ENCODE assay signal across 8 cellular contexts in the genomic region with DNA sequence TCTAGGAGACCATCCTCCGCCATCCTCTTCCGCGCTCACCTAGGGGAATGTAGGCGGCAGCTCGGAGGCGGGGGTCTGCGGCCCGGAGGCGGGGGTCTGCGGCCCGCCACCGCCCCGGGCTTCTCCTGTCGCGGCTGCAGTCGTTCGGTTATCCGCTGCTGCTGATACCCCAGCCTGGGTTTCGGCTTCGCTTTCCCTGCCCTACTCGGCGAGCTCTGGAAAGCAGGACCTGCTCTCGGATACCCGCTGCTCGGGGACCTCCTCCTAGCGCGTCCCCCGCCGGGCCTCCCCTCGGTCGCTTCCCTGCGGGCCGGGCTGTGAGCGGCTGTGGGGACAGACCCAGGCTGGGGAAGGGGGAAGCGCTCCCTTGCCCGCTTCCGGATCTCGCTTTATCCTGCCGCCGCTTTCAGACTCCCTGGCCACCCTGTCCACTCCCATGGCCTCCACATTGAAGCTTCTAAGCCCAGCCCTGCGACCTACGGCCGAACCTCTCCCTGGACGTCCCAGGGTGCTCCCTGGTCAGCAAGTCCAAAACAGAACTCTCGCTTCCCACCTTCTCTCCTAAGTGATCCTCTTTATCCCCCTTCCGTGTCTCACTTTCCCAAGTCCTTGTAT. TPM values are rescaled to one million over a fixed set of nuclear protein-coding genes. Genes with fewer than 3 reads are reported as not detected.
A peak's percentile ranks its signal among the peaks of the same experiment; 100 is the strongest.
DNase-seq lines count a peak whose midpoint lies in the region; ATAC-seq, FAIRE-seq and TF ChIP-seq lines count a peak whose summit lies in the region.

No MANE protein-coding gene starts in this region.

- peaks cover 25% of the 10 kb centered on the region for H3K4me1 ChIP-seq in CD4-positive, alpha-beta memory T cell (ENCODE audit: insufficient read depth, low read length)
- H3K4me1 ChIP-seq in HepG2 (ENCODE audit: insufficient read depth, low read length) (peaks cover 63% of the 10 kb centered on the region), tibial artery (peaks cover 0 to 42% (median 22%) of the 10 kb centered on the region in 4 donors)

- H3K36me3 Mint-ChIP-seq in CD4-positive, alpha-beta memory T cell, result peaks cover 0 to 5% of the 10 kb centered on the region in 2 donors

- no peaks in the 10 kb centered on the region for H3K9me3 Mint-ChIP-seq in CD4-positive, alpha-beta memory T cell

- no peaks in the 10 kb centered on the region for H3K27me3 ChIP-seq in CD4-positive, alpha-beta memory T cell (ENCODE audit: insufficient read depth, low read length)
- no peaks in the 10 kb centered on the region for H3K27me3 ChIP-seq in brain microvascular endothelial cell (replicated peaks)
- H3K27me3 ChIP-seq in HepG2 (ENCODE audit: control insufficient read depth in 1 of 2, insufficient read depth in 2 of 2, low read length in 2 of 2), result no peaks in the 10 kb centered on the region; a peak in 2 of 5 replicates
- H3K27me3 ChIP-seq in tibial artery, result no peaks in the 10 kb centered on the region

- BruUV-seq in HepG2 (replicated peaks; lab: Mats Ljungman, UMichigan), result no TSS peak

- H3K36me3 ChIP-seq in CD4-positive, alpha-beta memory T cell (ENCODE audit: insufficient read depth, low read length), result no peaks in the 10 kb centered on the region
- H3K36me3 ChIP-seq in brain microvascular endothelial cell (replicated peaks) (no peaks in the 10 kb centered on the region), HepG2 (replicated peaks in 1 of 2; ENCODE audit: control insufficient read depth in 1 of 2, insufficient read depth in 2 of 2, low read length in 2 of 2) (peaks cover 0 to 2% of the 10 kb centered on the region in 2 experiments; a peak in 3 of 5 replicates), tibial artery (no peaks in the 10 kb centered on the region)

- peak in 3 of 5 donors; percentile 6 to 11 (median 9) for DNase-seq in CD4-positive, alpha-beta memory T cell
- DNase-seq in NCI-H748 (lab: John Stamatoyannopoulos, UW; ENCODE audit: unreplicated experiment) (peak; percentile 57), brain microvascular endothelial cell (peak; percentile 14), HepG2 (ENCODE audit: low spot score) (peak; percentile 28), tibial artery (peak; percentile 31 to 69), HPDE6-E6E7 (ENCODE audit: extremely low spot score) (no peak), GM19238 (ENCODE audit: insufficient read length, low spot score) (no peak), omental fat pad (ENCODE audit: low spot score) (no peak)

- peak overlapping the region in 6 of 8 donors; percentile 44 to 83 (median 66) for H3K4me3 Mint-ChIP-seq in CD4-positive, alpha-beta memory T cell

- no peak for TF ChIP-seq CTCF in brain microvascular endothelial cell (IDR thresholded peaks at IDR 0.05; ENCODE audit: low read depth, low read length, missing control alignments)
- 0 out of 2 replicates have a peak, but pooled peaks have one; percentile 5 for TF ChIP-seq CTCF in HepG2 (CRISPR knock-in tag; IDR thresholded peaks at IDR 0.05)
- no peak for TF ChIP-seq CTCF in tibial artery (IDR thresholded peaks at IDR 0.05)
- no peak for TF ChIP-seq CTCF in omental fat pad (IDR thresholded peaks at IDR 0.05)

- POLR2A ChIA-PET in CD4-positive, alpha-beta memory T cell (lab: Charles Lee; ENCODE audit: partially characterized antibody), result interaction anchor here (1.0 to 5.5 kb wide), 4 partner anchors 26 to 310 kb away, joined by 3 to 70 read pairs (median 14); a partner anchor contains a TSS
- POLR2A ChIA-PET in HepG2 (lab: Yijun Ruan, JAX), result interaction anchor here (1.0 to 5.4 kb wide), 10 partner anchors 10 to 123 kb away, joined by 3 to 76 read pairs (median 8); a partner anchor contains a TSS

- no peak overlapping the region for H3K27ac Mint-ChIP-seq in CD4-positive, alpha-beta memory T cell

- H3K9ac ChIP-seq in HepG2 (ENCODE audit: insufficient read depth, low read depth, low read length), result peak overlapping the region; percentile 77

- peaks cover 24% of the 10 kb centered on the region for H3K79me2 ChIP-seq in HepG2 (ENCODE audit: insufficient read depth, low read length)

- peak overlapping the region in 1 of 2 donors; percentile 54 for H3K4me3 ChIP-seq in CD4-positive, alpha-beta memory T cell (ENCODE audit: low read length in 2 of 2)
- peak overlapping the region; percentile 68 for H3K4me3 ChIP-seq in brain microvascular endothelial cell (ENCODE audit: low read depth, low read length)
- peak overlapping the region; percentile 92 to 95 (median 94) for H3K4me3 ChIP-seq in HepG2 (replicated peaks in 1 of 3; ENCODE audit: insufficient read depth in 1 of 3, low read depth in 2 of 3, low read length in 3 of 3)
- peak overlapping the region; percentile 68 to 80 for H3K4me3 ChIP-seq in tibial artery

- ATAC-seq in HepG2 (peak; percentile 23), omental fat pad (ENCODE audit: low FRiP score) (no peak)

- H3K27ac ChIP-seq in CD4-positive, alpha-beta memory T cell (ENCODE audit: low read depth, low read length), result no peak overlapping the region
- H3K27ac ChIP-seq in brain microvascular endothelial cell (no peak overlapping the region), HepG2 (ENCODE audit: extremely low read length, insufficient read depth, low read length) (peak overlapping the region; percentile 45), tibial artery (peak overlapping the region; percentile 73)

- TF ChIP-seq EP300 in HepG2 (IDR thresholded peaks at IDR 0.05; ENCODE audit: low read depth in 2 of 2, low read length in 2 of 2), result no peak
- no peak for TF ChIP-seq EP300 in HepG2 (CRISPR knock-in tag; IDR thresholded peaks at IDR 0.05; ENCODE audit: borderline replicate concordance)

- H3K27me3 Mint-ChIP-seq in CD4-positive, alpha-beta memory T cell, result peaks cover 0 to 1% of the 10 kb centered on the region in 2 donors

- FAIRE-seq in HepG2 (lab: Jason Lieb, UNC), result no peak

- in situ Hi-C loops in brain microvascular endothelial cell (cut with HindIII; ENCODE audit: low pct_ligation_motif_present, low sequenced_read_pairs), result loop anchor here (25.0 kb wide), 1 partner anchor 213 kb away; no protein-coding TSS in a partner anchor
- in situ Hi-C loops in HepG2 (cut with HindIII; ENCODE audit: extremely low pct_ligation_motif_present, low pct_unique_long_range_greater_than_20kb), result no loop called here

- peak overlapping the region; percentile 82 for H3K4me2 ChIP-seq in HepG2 (ENCODE audit: low read depth, low read length)

- no peak for TF ChIP-seq RAD21 in HepG2 (CRISPR knock-in tag; IDR thresholded peaks at IDR 0.05)

- peaks cover 9 to 23% (median 20%) of the 10 kb centered on the region in 4 donors for H3K4me1 Mint-ChIP-seq in CD4-positive, alpha-beta memory T cell

- no peak overlapping the region for H2AFZ ChIP-seq in HepG2 (ENCODE audit: low read length)

- TF ChIP-seq POLR2A in HepG2 (IDR thresholded peaks at IDR 0.05; ENCODE audit: insufficient read depth in 1 of 2, low read depth in 2 of 2, low read length in 2 of 2), result no peak

- 2% methylated on average over 16 of the region's 46 CpGs for WGBS in HepG2 (ENCODE audit: low lambda C conversion rate)

- intact Hi-C loops in CD4-positive, alpha-beta memory T cell (cut with micrococcal nuclease), result no loop called here
- intact Hi-C loops in HepG2 (cut with micrococcal nuclease; ENCODE audit: unreplicated experiment) (no loop called here), tibial artery (cut with DNase I; ENCODE audit: low total_unique reads) (no loop called here)

- CTCF ChIA-PET in CD4-positive, alpha-beta memory T cell (lab: Charles Lee; ENCODE audit: partially characterized antibody), result no interaction called here
- CTCF ChIA-PET in HepG2 (lab: Yijun Ruan, JAX; ENCODE audit: low intra/inter-chr PET ratio, low total read pairs), result no interaction called here

- H4K20me1 ChIP-seq in HepG2 (ENCODE audit: insufficient read depth, low read length), result no peaks in the 10 kb centered on the region

- H3K9me3 ChIP-seq in CD4-positive, alpha-beta memory T cell (ENCODE audit: control insufficient read depth in 1 of 2, low read length in 2 of 2), result no peaks in the 10 kb centered on the region
- no peaks in the 10 kb centered on the region for H3K9me3 ChIP-seq in HepG2 (ENCODE audit: low read length)
- H3K9me3 ChIP-seq in tibial artery, result no peaks in the 10 kb centered on the region

RNA-seq across cellular contexts. Expression of a gene that starts 0.6 kb away (rescaled TPM):
- total RNA-seq in CD4-positive, alpha-beta memory T cell, result 1 to 10 TPM in 1 of 2 experiments, under 1 TPM in 1; 0.58 to 1.3 TPM
- 1 to 10 TPM; 2.3 to 2.5 TPM for polyA plus RNA-seq in CD4-positive, alpha-beta memory T cell
- 35.2 and 36.8 TPM in 2 replicates for total RNA-seq in HepG2 (2016; rRNA removed; fragmentation: Illumina TruSeq; extraction: Trizol)
- 55.0 and 71.6 TPM in 2 replicates for total RNA-seq in HepG2 (2016; cell fraction: cytosol; rRNA removed; fragmentation: Illumina TruSeq; extraction: Trizol; ENCODE audit: low read depth)
- 34.9 and 36.5 TPM in 2 replicates for total RNA-seq in HepG2 (2016; cell fraction: insoluble cytoplasmic fraction; rRNA removed; fragmentation: Illumina TruSeq; extraction: Trizol)
- 58.1 and 75.9 TPM in 2 replicates for total RNA-seq in HepG2 (2016; cell fraction: membrane; rRNA removed; fragmentation: Illumina TruSeq; extraction: Trizol)
- total RNA-seq in HepG2 (2016; cell fraction: nucleus; rRNA removed; fragmentation: Illumina TruSeq; extraction: Trizol), result 12.0 and 18.4 TPM in 2 replicates
- 96.3 and 103 TPM in 2 replicates for polyA plus RNA-seq in HepG2 (2011; rRNA removed)
- polyA plus RNA-seq in HepG2 (2011; cell fraction: cytosol; rRNA removed), result 87.0 and 103 TPM in 2 replicates
- 33.1 and 49.7 TPM in 2 replicates for polyA plus RNA-seq in HepG2 (2011; cell fraction: nucleus; rRNA removed)
- 47.5 and 47.8 TPM in 2 replicates for polyA plus RNA-seq in HepG2 (2012)
- polyA plus RNA-seq in HepG2 (2016; cell fraction: cytosol; fragmentation: Illumina TruSeq; extraction: Trizol; ENCODE audit: low read depth), result 73.6 and 97.4 TPM in 2 replicates
- 41.3 and 48.9 TPM in 2 replicates for polyA plus RNA-seq in HepG2 (2016; cell fraction: insoluble cytoplasmic fraction; fragmentation: Illumina TruSeq; extraction: Trizol; ENCODE audit: low read depth)
- polyA plus RNA-seq in HepG2 (2016; cell fraction: membrane; fragmentation: Illumina TruSeq; extraction: Trizol; ENCODE audit: low read depth), result 69.3 and 86.0 TPM in 2 replicates
- 29.4 and 29.5 TPM in 2 replicates for polyA plus RNA-seq in HepG2 (2016; cell fraction: nucleus; fragmentation: Illumina TruSeq; extraction: Trizol; ENCODE audit: insufficient read depth, low read depth)
- 52.4 TPM in 1 of 2 replicates, not detected in the other for polyA minus RNA-seq in HepG2 (2011; rRNA and poly(A)+ RNA removed; ENCODE audit: low replicate concordance)
- 15.2 and 16.6 TPM in 2 replicates for polyA minus RNA-seq in HepG2 (2011; cell fraction: cytosol; rRNA and poly(A)+ RNA removed)
- polyA minus RNA-seq in HepG2 (2011; cell fraction: nucleus; rRNA and poly(A)+ RNA removed), result 10.4 and 15.9 TPM in 2 replicates
- 1 to 10 TPM; 4.5 to 9.6 (median 5.4) TPM for total RNA-seq in omental fat pad

RNA-seq across cellular contexts. Expression of a gene that starts 3.0 kb away (rescaled TPM):
- total RNA-seq in CD4-positive, alpha-beta memory T cell, result 10 to 100 TPM; 17.5 to 20.5 TPM
- 1 to 10 TPM; 4.8 to 5.1 TPM for polyA plus RNA-seq in CD4-positive, alpha-beta memory T cell
- total RNA-seq in HepG2 (2016; rRNA removed; fragmentation: Illumina TruSeq; extraction: Trizol) (22.6 and 39.4 TPM in 2 replicates), omental fat pad (1 to 10 TPM; 3.7 to 7.2 (median 4.1) TPM)
- total RNA-seq in HepG2 (2016; cell fraction: cytosol; rRNA removed; fragmentation: Illumina TruSeq; extraction: Trizol; ENCODE audit: low read depth), result 3.2 and 3.4 TPM in 2 replicates
- total RNA-seq in HepG2 (2016; cell fraction: insoluble cytoplasmic fraction; rRNA removed; fragmentation: Illumina TruSeq; extraction: Trizol), result 23.3 and 42.2 TPM in 2 replicates
- total RNA-seq in HepG2 (2016; cell fraction: membrane; rRNA removed; fragmentation: Illumina TruSeq; extraction: Trizol), result 12.6 and 14.9 TPM in 2 replicates
- total RNA-seq in HepG2 (2016; cell fraction: nucleus; rRNA removed; fragmentation: Illumina TruSeq; extraction: Trizol), result 18.0 and 19.2 TPM in 2 replicates
- 17.4 and 20.6 TPM in 2 replicates for polyA plus RNA-seq in HepG2 (2011; rRNA removed)
- polyA plus RNA-seq in HepG2 (2011; cell fraction: cytosol; rRNA removed), result 10.3 and 15.6 TPM in 2 replicates
- 17.4 and 19.0 TPM in 2 replicates for polyA plus RNA-seq in HepG2 (2011; cell fraction: nucleus; rRNA removed)
- polyA plus RNA-seq in HepG2 (2012), result 12.5 and 13.0 TPM in 2 replicates
- 1.0 and 1.3 TPM in 2 replicates for polyA plus RNA-seq in HepG2 (2016; cell fraction: cytosol; fragmentation: Illumina TruSeq; extraction: Trizol; ENCODE audit: low read depth)
- 20.9 and 21.5 TPM in 2 replicates for polyA plus RNA-seq in HepG2 (2016; cell fraction: insoluble cytoplasmic fraction; fragmentation: Illumina TruSeq; extraction: Trizol; ENCODE audit: low read depth)
- polyA plus RNA-seq in HepG2 (2016; cell fraction: membrane; fragmentation: Illumina TruSeq; extraction: Trizol; ENCODE audit: low read depth), result 3.5 and 4.4 TPM in 2 replicates
- 20.8 and 24.4 TPM in 2 replicates for polyA plus RNA-seq in HepG2 (2016; cell fraction: nucleus; fragmentation: Illumina TruSeq; extraction: Trizol; ENCODE audit: insufficient read depth, low read depth)
- 60.3 and 78.7 TPM in 2 replicates for polyA minus RNA-seq in HepG2 (2011; rRNA and poly(A)+ RNA removed; ENCODE audit: low replicate concordance)
- polyA minus RNA-seq in HepG2 (2011; cell fraction: cytosol; rRNA and poly(A)+ RNA removed), result 10.6 and 13.8 TPM in 2 replicates
- 14.5 and 19.5 TPM in 2 replicates for polyA minus RNA-seq in HepG2 (2011; cell fraction: nucleus; rRNA and poly(A)+ RNA removed)

RNA-seq across cellular contexts. Expression of a gene that starts 26.0 kb away (rescaled TPM):
- total RNA-seq in CD4-positive, alpha-beta memory T cell, result 10 to 100 TPM; 50.0 to 55.3 TPM
- 100 to 1,000 TPM; 180 to 238 TPM for polyA plus RNA-seq in CD4-positive, alpha-beta memory T cell
- total RNA-seq in HepG2 (2016; rRNA removed; fragmentation: Illumina TruSeq; extraction: Trizol) (182 and 254 TPM in 2 replicates), omental fat pad (10 to 100 TPM; 80.8 to 91.4 (median 89.2) TPM)
- total RNA-seq in HepG2 (2016; cell fraction: cytosol; rRNA removed; fragmentation: Illumina TruSeq; extraction: Trizol; ENCODE audit: low read depth), result 45.9 and 48.0 TPM in 2 replicates
- 184 and 279 TPM in 2 replicates for total RNA-seq in HepG2 (2016; cell fraction: insoluble cytoplasmic fraction; rRNA removed; fragmentation: Illumina TruSeq; extraction: Trizol)
- 58.5 and 66.4 TPM in 2 replicates for total RNA-seq in HepG2 (2016; cell fraction: membrane; rRNA removed; fragmentation: Illumina TruSeq; extraction: Trizol)
- total RNA-seq in HepG2 (2016; cell fraction: nucleus; rRNA removed; fragmentation: Illumina TruSeq; extraction: Trizol), result 61.8 and 72.9 TPM in 2 replicates
- 140 and 177 TPM in 2 replicates for polyA plus RNA-seq in HepG2 (2011; rRNA removed)
- polyA plus RNA-seq in HepG2 (2011; cell fraction: cytosol; rRNA removed), result 101 and 135 TPM in 2 replicates
- polyA plus RNA-seq in HepG2 (2011; cell fraction: nucleus; rRNA removed), result 24.9 and 35.7 TPM in 2 replicates
- polyA plus RNA-seq in HepG2 (2012), result 159 and 167 TPM in 2 replicates
- 35.5 and 45.7 TPM in 2 replicates for polyA plus RNA-seq in HepG2 (2016; cell fraction: cytosol; fragmentation: Illumina TruSeq; extraction: Trizol; ENCODE audit: low read depth)
- 279 and 313 TPM in 2 replicates for polyA plus RNA-seq in HepG2 (2016; cell fraction: insoluble cytoplasmic fraction; fragmentation: Illumina TruSeq; extraction: Trizol; ENCODE audit: low read depth)
- 54.3 and 63.6 TPM in 2 replicates for polyA plus RNA-seq in HepG2 (2016; cell fraction: membrane; fragmentation: Illumina TruSeq; extraction: Trizol; ENCODE audit: low read depth)
- polyA plus RNA-seq in HepG2 (2016; cell fraction: nucleus; fragmentation: Illumina TruSeq; extraction: Trizol; ENCODE audit: insufficient read depth, low read depth), result 127 TPM in 2 replicates
- polyA minus RNA-seq in HepG2 (2011; rRNA and poly(A)+ RNA removed; ENCODE audit: low replicate concordance), result 17.1 and 27.0 TPM in 2 replicates
- polyA minus RNA-seq in HepG2 (2011; cell fraction: cytosol; rRNA and poly(A)+ RNA removed), result 30.5 and 35.6 TPM in 2 replicates
- 21.8 and 26.1 TPM in 2 replicates for polyA minus RNA-seq in HepG2 (2011; cell fraction: nucleus; rRNA and poly(A)+ RNA removed)

RNA-seq across cellular contexts. Expression of a gene that starts 34.5 kb away (rescaled TPM):
- under 1 TPM; 0.20 to 0.47 TPM for total RNA-seq in CD4-positive, alpha-beta memory T cell
- polyA plus RNA-seq in CD4-positive, alpha-beta memory T cell, result under 1 TPM in 1 of 2 donors, not detected in 1; 0.15 TPM
- 44.1 and 48.2 TPM in 2 replicates for total RNA-seq in HepG2 (2016; rRNA removed; fragmentation: Illumina TruSeq; extraction: Trizol)
- 20.7 and 22.2 TPM in 2 replicates for total RNA-seq in HepG2 (2016; cell fraction: cytosol; rRNA removed; fragmentation: Illumina TruSeq; extraction: Trizol; ENCODE audit: low read depth)
- 42.9 and 49.7 TPM in 2 replicates for total RNA-seq in HepG2 (2016; cell fraction: insoluble cytoplasmic fraction; rRNA removed; fragmentation: Illumina TruSeq; extraction: Trizol)
- total RNA-seq in HepG2 (2016; cell fraction: membrane; rRNA removed; fragmentation: Illumina TruSeq; extraction: Trizol), result 24.0 and 30.6 TPM in 2 replicates
- 28.3 and 28.4 TPM in 2 replicates for total RNA-seq in HepG2 (2016; cell fraction: nucleus; rRNA removed; fragmentation: Illumina TruSeq; extraction: Trizol)
- polyA plus RNA-seq in HepG2 (2011; rRNA removed), result 24.6 and 25.0 TPM in 2 replicates
- polyA plus RNA-seq in HepG2 (2011; cell fraction: cytosol; rRNA removed), result 21.0 and 30.0 TPM in 2 replicates
- 49.6 and 56.9 TPM in 2 replicates for polyA plus RNA-seq in HepG2 (2011; cell fraction: nucleus; rRNA removed)
- polyA plus RNA-seq in HepG2 (2012), result 12.6 and 13.5 TPM in 2 replicates
- 21.7 and 25.2 TPM in 2 replicates for polyA plus RNA-seq in HepG2 (2016; cell fraction: cytosol; fragmentation: Illumina TruSeq; extraction: Trizol; ENCODE audit: low read depth)
- 42.5 and 45.3 TPM in 2 replicates for polyA plus RNA-seq in HepG2 (2016; cell fraction: insoluble cytoplasmic fraction; fragmentation: Illumina TruSeq; extraction: Trizol; ENCODE audit: low read depth)
- 19.9 and 20.6 TPM in 2 replicates for polyA plus RNA-seq in HepG2 (2016; cell fraction: membrane; fragmentation: Illumina TruSeq; extraction: Trizol; ENCODE audit: low read depth)
- polyA plus RNA-seq in HepG2 (2016; cell fraction: nucleus; fragmentation: Illumina TruSeq; extraction: Trizol; ENCODE audit: insufficient read depth, low read depth), result 57.4 and 58.7 TPM in 2 replicates
- 28.4 and 29.9 TPM in 2 replicates for polyA minus RNA-seq in HepG2 (2011; rRNA and poly(A)+ RNA removed; ENCODE audit: low replicate concordance)
- 7.3 and 10.7 TPM in 2 replicates for polyA minus RNA-seq in HepG2 (2011; cell fraction: cytosol; rRNA and poly(A)+ RNA removed)
- 11.7 and 12.7 TPM in 2 replicates for polyA minus RNA-seq in HepG2 (2011; cell fraction: nucleus; rRNA and poly(A)+ RNA removed)
- total RNA-seq in omental fat pad, result 10 to 100 TPM; 11.3 to 44.9 (median 17.2) TPM

RNA-seq across cellular contexts. Expression of a gene that starts 40.3 kb away (rescaled TPM):
- not detected for total RNA-seq in CD4-positive, alpha-beta memory T cell
- polyA plus RNA-seq in CD4-positive, alpha-beta memory T cell, result not detected
- total RNA-seq in HepG2 (2016; rRNA removed; fragmentation: Illumina TruSeq; extraction: Trizol) (0.48 and 0.93 TPM in 2 replicates), omental fat pad (not detected)
- total RNA-seq in HepG2 (2016; cell fraction: cytosol; rRNA removed; fragmentation: Illumina TruSeq; extraction: Trizol; ENCODE audit: low read depth), result 0.10 and 0.26 TPM in 2 replicates
- 0.45 and 0.68 TPM in 2 replicates for total RNA-seq in HepG2 (2016; cell fraction: insoluble cytoplasmic fraction; rRNA removed; fragmentation: Illumina TruSeq; extraction: Trizol)
- total RNA-seq in HepG2 (2016; cell fraction: membrane; rRNA removed; fragmentation: Illumina TruSeq; extraction: Trizol), result 0.59 and 1.2 TPM in 2 replicates
- total RNA-seq in HepG2 (2016; cell fraction: nucleus; rRNA removed; fragmentation: Illumina TruSeq; extraction: Trizol), result 0.38 and 0.53 TPM in 2 replicates
- polyA plus RNA-seq in HepG2 (2011; rRNA removed), result 0.07 and 0.21 TPM in 2 replicates
- polyA plus RNA-seq in HepG2 (2011; cell fraction: cytosol; rRNA removed), result 0.15 TPM in 1 of 2 replicates, not detected in the other
- polyA plus RNA-seq in HepG2 (2011; cell fraction: nucleus; rRNA removed), result 0.26 and 0.66 TPM in 2 replicates
- 0.05 and 0.19 TPM in 2 replicates for polyA plus RNA-seq in HepG2 (2012)
- 0.68 and 1.1 TPM in 2 replicates for polyA plus RNA-seq in HepG2 (2016; cell fraction: cytosol; fragmentation: Illumina TruSeq; extraction: Trizol; ENCODE audit: low read depth)
- 0.44 and 0.75 TPM in 2 replicates for polyA plus RNA-seq in HepG2 (2016; cell fraction: insoluble cytoplasmic fraction; fragmentation: Illumina TruSeq; extraction: Trizol; ENCODE audit: low read depth)
- polyA plus RNA-seq in HepG2 (2016; cell fraction: membrane; fragmentation: Illumina TruSeq; extraction: Trizol; ENCODE audit: low read depth), result 1.1 and 1.6 TPM in 2 replicates
- polyA plus RNA-seq in HepG2 (2016; cell fraction: nucleus; fragmentation: Illumina TruSeq; extraction: Trizol; ENCODE audit: insufficient read depth, low read depth), result 1.1 TPM in 2 replicates
- 0.16 and 1.1 TPM in 2 replicates for polyA minus RNA-seq in HepG2 (2011; rRNA and poly(A)+ RNA removed; ENCODE audit: low replicate concordance)
- not detected in 2 replicates for polyA minus RNA-seq in HepG2 (2011; cell fraction: cytosol; rRNA and poly(A)+ RNA removed)
- polyA minus RNA-seq in HepG2 (2011; cell fraction: nucleus; rRNA and poly(A)+ RNA removed), result 0.52 and 0.87 TPM in 2 replicates

Comparison
In these comparisons a context has a peak if more than half of its experiments do, and no peak if none do; other contexts are left out.
1. DNase-seq: peak in CD4-positive, alpha-beta memory T cell (3 of 5), NCI-H748 (single experiment), brain microvascular endothelial cell (single experiment), HepG2 (single experiment) and tibial artery (2 of 2); none in HPDE6-E6E7 (single experiment), GM19238 (single experiment) and omental fat pad (single experiment).
2. H3K27ac ChIP-seq: peak in HepG2 (single experiment) and tibial artery (2 of 2); none in CD4-positive, alpha-beta memory T cell (single experiment) and brain microvascular endothelial cell (single experiment).